In genomic region chr1:92879316-92879968, GRCh38 we compare ENCODE assay signal across 28 cellular contexts. TPM values are rescaled to one million over a fixed set of nuclear protein-coding genes. Genes with fewer than 3 reads are reported as not detected.
DNase-seq lines count a peak whose midpoint lies in the region; ATAC-seq and TF ChIP-seq lines count a peak whose summit lies in the region.
"Had no signal": no experiment of that assay in that cellular context is flagged by ENCODE, and none has a peak within 500 bp of the region (broad histone marks: within the 10 kb centered on the region; RNA-seq: fewer than 3 reads in every experiment).

No MANE protein-coding gene starts in this region.

- no peak for TF ChIP-seq CTCF in stomach (IDR thresholded peaks at IDR 0.05)

- 64 to 79% (median 68%) methylated on average over 4 of the region's 4 CpGs for WGBS in stomach, 5 donors

- no peaks in the 10 kb centered on the region for H3K9me3 ChIP-seq in stomach
- H3K9me3 ChIP-seq: body of pancreas, heart right ventricle, ovary, right atrium auricular region, tibial artery had no signal

- H3K27me3 ChIP-seq in stomach = no peaks in the 10 kb centered on the region
- H3K27me3 ChIP-seq: body of pancreas, heart right ventricle, ovary, right atrium auricular region, tibial artery had no signal

- intact Hi-C loops in stomach (cut with DNase I; ENCODE audit: low total_unique reads) = no loop called here

- peaks cover 0 to 5% (median 1%) of the 10 kb centered on the region in 4 donors for H3K36me3 ChIP-seq in stomach
- H3K36me3 ChIP-seq: ovary, right atrium auricular region, WERI-Rb-1 had no signal

- H3K27ac ChIP-seq in substantia nigra (ENCODE audit: low read depth, low read length, poor library complexity, severe bottlenecking) (peak overlapping the region; percentile 73), stomach (no peak overlapping the region)
- H3K27ac ChIP-seq: 22Rv1, body of pancreas, heart right ventricle, ovary, right atrium auricular region, RWPE1, tibial artery, WERI-Rb-1 had no signal

- TF ChIP-seq POLR2A in stomach (IDR thresholded peaks at IDR 0.05) = no peak

- TF ChIP-seq EP300 in stomach (IDR thresholded peaks at IDR 0.05) = no peak

- H3K4me3 ChIP-seq in stomach = no peak overlapping the region
- H3K4me3 ChIP-seq: body of pancreas, heart right ventricle, ovary, right atrium auricular region, tibial artery had no signal

- ATAC-seq in GM19467 (IDR thresholded peaks at IDR 0.05; ENCODE audit: unreplicated experiment) = no peak
- ATAC-seq: body of pancreas; heart right ventricle; stimulated activated memory B cell treated with anti-CD40 and anti-IgM and Interleukin-4, amounts not matched to agents 10 μg/mL and 1 μg/mL and 100 μg/mL, for 72 hours had no signal

- peaks cover 4 to 38% (median 16%) of the 10 kb centered on the region in 4 donors for H3K4me1 ChIP-seq in stomach
- H3K4me1 ChIP-seq: right atrium auricular region had no signal

- peak in 2 of 3 experiments; percentile 6 to 54 for DNase-seq in NCI-H1417 (lab: John Stamatoyannopoulos, UW)
- DNase-seq in NCI-H1417 treated with DMSO at 0.1 percent for 48 hours (lab: John Stamatoyannopoulos, UW) = no peak
- peak; percentile 5 for DNase-seq in NCI-H146 treated with DMSO at 0.1 percent for 48 hours (lab: John Stamatoyannopoulos, UW; ENCODE audit: unreplicated experiment)
- DNase-seq in cerebellar cortex (ENCODE audit: low spot score) = peak; percentile 57
- DNase-seq in substantia nigra (lab: John Stamatoyannopoulos, UW) = no peak
- no peak for DNase-seq in stomach
- no peak for DNase-seq in stimulated activated CD4-positive, alpha-beta T cell treated with anti-CD3 and anti-CD28 coated beads, Interleukin-12 subunit alpha, Interleukin-12 subunit beta, amount 100 ng/mL, for 4 hours
- DNase-seq: activated CD8-positive, alpha-beta memory T cell treated with anti-CD3 and anti-CD28 coated beads, Interleukin-2, amount 50 U/mL, for 4 hours; body of pancreas; CD8-positive, alpha-beta memory T cell; DMS153; effector memory CD4-positive, alpha-beta T cell; erythroblast; foreskin fibroblast; GOT3; heart right ventricle; NCI-H1436 treated with DMSO at 0.1 percent for 48 hours; NCI-H2171; NCI-H748 treated with DMSO at 0.1 percent for 48 hours; ovary; stimulated activated CD4-positive, alpha-beta T cell treated with anti-CD3 and anti-CD28 coated beads, Interleukin-2, amount 100 ng/mL, for 48 hours; tibial artery; WERI-Rb-1 had no signal

RNA-seq across cellular contexts. Expression of gene RPL5, which starts 47.6 kb away (rescaled TPM):
- total RNA-seq in stomach = 1,000 to 10,000 TPM; 1,447 to 2,022 (median 1,553) TPM
- 1,000 to 10,000 TPM; 1,862 to 2,593 (median 2,118) TPM for polyA plus RNA-seq in stomach

Comparison
In these comparisons a context has a peak if more than half of its experiments do, and no peak if none do; other contexts are left out.
1. DNase-seq: peak in NCI-H1417 (2 of 3), NCI-H146 treated with DMSO at 0.1 percent for 48 hours (single experiment) and cerebellar cortex (single experiment); none in NCI-H1417 treated with DMSO at 0.1 percent for 48 hours (single experiment), substantia nigra (0 of 49), stomach (single experiment) and stimulated activated CD4-positive, alpha-beta T cell treated with anti-CD3 and anti-CD28 coated beads, Interleukin-12 subunit alpha, Interleukin-12 subunit beta, amount 100 ng/mL, for 4 hours (single experiment).